In genomic region chr9:127871531-127871930, GRCh38 we compare ENCODE assay signal across 18 cellular contexts.
"Had no signal": no experiment of that assay in that cellular context is flagged by ENCODE, and none has a peak within 500 bp of the region (broad histone marks: within the 10 kb centered on the region; RNA-seq: fewer than 3 reads in every experiment).

No MANE protein-coding gene starts in this region.

- H3K4me1 Mint-ChIP-seq: activated CD4-positive, alpha-beta memory T cell treated with anti-CD3 and anti-CD28 coated beads, Interleukin-2, amount 10 ng/mL, durations not matched to agents 7 days and 5 days had no signal

- H2AFZ ChIP-seq: parathyroid adenoma had no signal

- H3K4me3 ChIP-seq: cardiac muscle cell, left lung, lung had no signal

- H3K9me3 Mint-ChIP-seq: activated CD4-positive, alpha-beta memory T cell treated with anti-CD3 and anti-CD28 coated beads, Interleukin-2, amount 10 ng/mL, durations not matched to agents 7 days and 5 days; naive B cell had no signal

- H3K79me2 ChIP-seq: parathyroid adenoma had no signal

- H3K36me3 ChIP-seq: neutrophil had no signal

- H3K27ac Mint-ChIP-seq: activated CD4-positive, alpha-beta memory T cell treated with anti-CD3 and anti-CD28 coated beads, Interleukin-2, amount 10 ng/mL, durations not matched to agents 7 days and 5 days had no signal

- H3K4me1 ChIP-seq: parathyroid adenoma had no signal

- DNase-seq: activated CD4-positive, alpha-beta memory T cell treated with anti-CD3 and anti-CD28 coated beads, Interleukin-2, amount 10 ng/mL, durations not matched to agents 7 days and 5 days; activated CD4-positive, alpha-beta T cell treated with anti-CD3 and anti-CD28 coated beads for 48 hours; activated CD4-positive, CD25-positive, alpha-beta regulatory T cell; activated naive CD4-positive, alpha-beta T cell; activated T-cell treated with anti-CD3 and anti-CD28 coated beads for 4 hours; amygdala; foreskin melanocyte; kidney glomerular epithelial cell; left lung; naive B cell; stimulated activated CD4-positive, alpha-beta T cell treated with anti-CD3 and anti-CD28 coated beads, Interleukin-4, amount 100 ng/mL, for 4 hours; T1000; trophoblast cell had no signal

- H3K27me3 Mint-ChIP-seq: activated CD4-positive, alpha-beta memory T cell treated with anti-CD3 and anti-CD28 coated beads, Interleukin-2, amount 10 ng/mL, durations not matched to agents 7 days and 5 days had no signal

- H3K27ac ChIP-seq: cardiac muscle cell, left lung, neutrophil, parathyroid adenoma had no signal

- ATAC-seq: left lung, right cardiac atrium had no signal

- H3K9me3 ChIP-seq: left lung, neutrophil had no signal

- H3K36me3 Mint-ChIP-seq: naive B cell had no signal

- H3K4me3 Mint-ChIP-seq: activated CD4-positive, alpha-beta memory T cell treated with anti-CD3 and anti-CD28 coated beads, Interleukin-2, amount 10 ng/mL, durations not matched to agents 7 days and 5 days had no signal

- H3K27me3 ChIP-seq: cardiac muscle cell, left lung had no signal
